In genomic region chr7:45368129-45368807, GRCh38 we compare ENCODE assay signal across 36 cellular contexts.
"Had no signal": no experiment of that assay in that cellular context is flagged by ENCODE, and none has a peak within 500 bp of the region (broad histone marks: within the 10 kb centered on the region; RNA-seq: fewer than 3 reads in every experiment).

No MANE protein-coding gene starts in this region.

- H3K9me3 ChIP-seq: Peyer's patch had no signal

- H3K27ac Mint-ChIP-seq: activated B cell treated with CpG ODN at 0.5 μM for 24 hours; activated CD4-positive, alpha-beta memory T cell treated with anti-CD3 and anti-CD28 coated beads, Interleukin-2, amount 10 ng/mL, durations not matched to agents 7 days and 5 days; activated CD8-positive, alpha-beta memory T cell treated with anti-CD3 and anti-CD28 coated beads, Interleukin-2, amount 10 ng/mL, durations not matched to agents 7 days and 5 days; activated naive CD8-positive, alpha-beta T cell treated with anti-CD3 and anti-CD28 coated beads for 36 hours; activated T-helper 17 cell treated with anti-CD3 and anti-CD28 coated beads, Interleukin-2, amount 50 U/mL, for 72 hours had no signal

- H3K27me3 ChIP-seq: brain microvascular endothelial cell, Peyer's patch had no signal

- H3K9me3 Mint-ChIP-seq: activated CD4-positive, alpha-beta memory T cell treated with anti-CD3 and anti-CD28 coated beads, Interleukin-2, amount 10 ng/mL, durations not matched to agents 7 days and 5 days; activated naive CD8-positive, alpha-beta T cell treated with anti-CD3 and anti-CD28 coated beads for 36 hours; activated T-helper 17 cell treated with anti-CD3 and anti-CD28 coated beads, Interleukin-2, amount 50 U/mL, for 72 hours had no signal

- H3K27ac ChIP-seq: brain microvascular endothelial cell, Peyer's patch, RWPE1, VCaP had no signal

- H3K4me1 ChIP-seq: Peyer's patch had no signal

- H3K36me3 Mint-ChIP-seq: activated CD8-positive, alpha-beta memory T cell treated with anti-CD3 and anti-CD28 coated beads, Interleukin-2, amount 10 ng/mL, durations not matched to agents 7 days and 5 days; activated naive CD8-positive, alpha-beta T cell treated with anti-CD3 and anti-CD28 coated beads for 36 hours had no signal

- ATAC-seq: activated CD8-positive, alpha-beta memory T cell treated with anti-CD3 and anti-CD28 coated beads, Interleukin-2, amount 10 ng/mL, durations not matched to agents 7 days and 5 days; activated T-helper 17 cell treated with anti-CD3 and anti-CD28 coated beads, Interleukin-2, amount 50 U/mL, for 72 hours; PC-3; Right ventricle myocardium inferior had no signal

- H3K4me3 Mint-ChIP-seq: activated B cell treated with CpG ODN at 0.5 μM for 24 hours; activated CD4-positive, alpha-beta memory T cell treated with anti-CD3 and anti-CD28 coated beads, Interleukin-2, amount 10 ng/mL, durations not matched to agents 7 days and 5 days; activated CD8-positive, alpha-beta memory T cell treated with anti-CD3 and anti-CD28 coated beads, Interleukin-2, amount 10 ng/mL, durations not matched to agents 7 days and 5 days; activated naive CD8-positive, alpha-beta T cell treated with anti-CD3 and anti-CD28 coated beads for 36 hours; activated T-helper 17 cell treated with anti-CD3 and anti-CD28 coated beads, Interleukin-2, amount 50 U/mL, for 72 hours had no signal

- DNase-seq: activated B cell treated with CpG ODN at 0.5 μM for 24 hours; activated CD4-positive, alpha-beta memory T cell treated with anti-CD3 and anti-CD28 coated beads, Interleukin-2, amount 10 ng/mL, durations not matched to agents 7 days and 5 days; activated CD4-positive, alpha-beta T cell treated with anti-CD3 and anti-CD28 coated beads for 1 hour; activated CD4-positive, alpha-beta T cell treated with anti-CD3 and anti-CD28 coated beads for 48 hours; activated CD8-positive, alpha-beta memory T cell treated with anti-CD3 and anti-CD28 coated beads for 24 hours; activated CD8-positive, alpha-beta memory T cell treated with anti-CD3 and anti-CD28 coated beads, Interleukin-2, amount 10 ng/mL, durations not matched to agents 7 days and 5 days; activated CD8-positive, alpha-beta memory T cell treated with anti-CD3 and anti-CD28 coated beads, Interleukin-2, amount 50 U/mL, for 48 hours; activated effector memory CD4-positive, alpha-beta T cell treated with anti-CD3 and anti-CD28 coated beads, Interleukin-2, amount 50 U/mL, for 16 hours; activated naive CD4-positive, alpha-beta T cell; activated naive CD4-positive, alpha-beta T cell treated with anti-CD3 and anti-CD28 coated beads, Interleukin-2, amount 50 U/mL, for 16 hours; activated naive CD8-positive, alpha-beta T cell treated with anti-CD3 and anti-CD28 coated beads for 36 hours; activated T-cell treated with anti-CD3 and anti-CD28 coated beads, Interleukin-2, amount 50 U/mL, for 48 hours; amniotic stem cell; aorta; brain microvascular endothelial cell; central memory CD4-positive, alpha-beta T cell; Karpas-422; NCI-H1048; NCI-H1105 treated with DMSO at 0.1 percent for 48 hours; NCI-H1436; NCI-H1694; NCI-H1930; NCI-H345; NCI-H524 treated with DMSO at 0.1 percent for 48 hours; NK-92 treated with Interleukin-12 subunit alpha and Interleukin-12 subunit beta, amount 100 ng/mL, for 24 hours; PC-3; Peyer's patch; SIG-M5; SW 1271; T-helper 1 cell; T-helper 2 cell; T-helper 9 cell had no signal

- H3K4me1 Mint-ChIP-seq: activated B cell treated with CpG ODN at 0.5 μM for 24 hours; activated CD4-positive, alpha-beta memory T cell treated with anti-CD3 and anti-CD28 coated beads, Interleukin-2, amount 10 ng/mL, durations not matched to agents 7 days and 5 days; activated CD8-positive, alpha-beta memory T cell treated with anti-CD3 and anti-CD28 coated beads, Interleukin-2, amount 10 ng/mL, durations not matched to agents 7 days and 5 days; activated naive CD8-positive, alpha-beta T cell treated with anti-CD3 and anti-CD28 coated beads for 36 hours; activated T-helper 17 cell treated with anti-CD3 and anti-CD28 coated beads, Interleukin-2, amount 50 U/mL, for 72 hours had no signal

- H3K36me3 ChIP-seq: brain microvascular endothelial cell, Peyer's patch had no signal

- H3K4me3 ChIP-seq: Peyer's patch had no signal
